Comparison of ENCODE assay signal across 21 cellular contexts in the genomic region with DNA sequence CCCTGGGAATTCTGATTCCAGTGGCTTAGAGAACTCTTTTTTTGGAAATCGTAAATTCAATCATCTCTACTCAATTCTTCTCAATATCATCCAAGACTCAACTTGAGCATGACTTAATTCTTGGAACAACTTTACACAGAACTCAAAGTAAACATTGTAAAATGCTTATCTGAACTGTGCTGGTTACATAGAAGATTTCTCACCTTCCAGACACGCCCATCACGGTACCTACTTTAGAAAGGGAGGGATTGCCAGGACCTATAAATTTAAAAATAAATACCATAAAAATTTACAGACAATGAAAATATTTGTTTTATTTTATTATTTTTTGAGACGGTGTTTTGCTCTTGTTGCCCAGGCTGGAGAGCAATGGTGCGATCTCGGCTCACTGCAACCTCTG. TPM values are rescaled to one million over a fixed set of nuclear protein-coding genes. Genes with fewer than 3 reads are reported as not detected.
DNase-seq lines count a peak whose midpoint lies in the region; ATAC-seq, FAIRE-seq and TF ChIP-seq lines count a peak whose summit lies in the region.
"Had no signal": no experiment of that assay in that cellular context is flagged by ENCODE, and none has a peak within 500 bp of the region (broad histone marks: within the 10 kb centered on the region; RNA-seq: fewer than 3 reads in every experiment).

No MANE protein-coding gene starts in this region.

- TF ChIP-seq CTCF in PC-3 (conservative IDR thresholded peaks at IDR 0.05; ENCODE audit: low read depth, low read length) (no peak), hepatocyte (IDR thresholded peaks at IDR 0.05; ENCODE audit: poor library complexity) (no peak), lower lobe of right lung (IDR thresholded peaks at IDR 0.05) (no peak), coronary artery (IDR thresholded peaks at IDR 0.05) (no peak)

- ATAC-seq in PC-3 = peak; percentile 78
- ATAC-seq in GM21528 (IDR thresholded peaks at IDR 0.05; ENCODE audit: low FRiP score, unreplicated experiment) = no peak
- ATAC-seq in lower lobe of right lung = no peak

- H3K4me3 ChIP-seq in PC-3 (ENCODE audit: low read length) (no peak overlapping the region), hepatocyte (no peak overlapping the region), small intestine (ENCODE audit: low read depth in 1 of 2, low read length in 2 of 2) (no peak overlapping the region), lower lobe of right lung (no peak overlapping the region), coronary artery (no peak overlapping the region)
- H3K4me3 ChIP-seq: GM23248 had no signal

- no peaks in the 10 kb centered on the region for H3K4me1 ChIP-seq in PC-3 (ENCODE audit: insufficient read depth, low read length)
- H3K4me1 ChIP-seq in hepatocyte (ENCODE audit: insufficient read depth) = peaks cover 6% of the 10 kb centered on the region
- no peaks in the 10 kb centered on the region for H3K4me1 ChIP-seq in small intestine (ENCODE audit: control insufficient read depth in 2 of 2, insufficient read depth in 1 of 2, low read depth in 1 of 2, low read length in 1 of 2)
- H3K4me1 ChIP-seq in lower lobe of right lung = no peaks in the 10 kb centered on the region
- H3K4me1 ChIP-seq: BE2C had no signal

- H3K9me3 ChIP-seq in PC-3 (ENCODE audit: low read length) = no peaks in the 10 kb centered on the region
- no peaks in the 10 kb centered on the region for H3K9me3 ChIP-seq in hepatocyte (ENCODE audit: low read depth)
- H3K9me3 ChIP-seq in small intestine (ENCODE audit: control insufficient read depth, low read depth) = no peaks in the 10 kb centered on the region
- no peaks in the 10 kb centered on the region for H3K9me3 ChIP-seq in lower lobe of right lung
- H3K9me3 ChIP-seq: BE2C had no signal

- H3K9me2 ChIP-seq in PC-3 (replicated peaks; ENCODE audit: low read length) (no peaks in the 10 kb centered on the region), hepatocyte (replicated peaks; ENCODE audit: insufficient read depth) (no peaks in the 10 kb centered on the region)

- WGBS in hepatocyte (ENCODE audit: low lambda C conversion rate, missing lambda C conversion rate) = 65% methylated on average over 6 of the region's 6 CpGs
- WGBS in small intestine, 3 donors = 45 to 69% (median 57%) methylated on average over 6 of the region's 6 CpGs

- H3K27me3 ChIP-seq in PC-3 (ENCODE audit: low read length) (no peaks in the 10 kb centered on the region), hepatocyte (no peaks in the 10 kb centered on the region), small intestine (ENCODE audit: control insufficient read depth in 2 of 2, insufficient read depth in 2 of 2, low read length in 2 of 2) (no peaks in the 10 kb centered on the region), lower lobe of right lung (ENCODE audit: low read depth) (no peaks in the 10 kb centered on the region)
- H3K27me3 ChIP-seq: BE2C had no signal

- no peak for FAIRE-seq in small intestine (lab: Jason Lieb, UNC)
- FAIRE-seq: A204.1, GM12892, GM18507, H54 had no signal

- CTCF ChIA-PET in PC-3 (lab: Charles Lee) = no interaction called here

- H3K27ac ChIP-seq in PC-3 (ENCODE audit: low read length) = no peak overlapping the region
- H3K27ac ChIP-seq in hepatocyte = no peak overlapping the region
- H3K27ac ChIP-seq in small intestine (ENCODE audit: low read depth in 1 of 2, low read length in 1 of 2) = no peak overlapping the region
- H3K27ac ChIP-seq in lower lobe of right lung = no peak overlapping the region
- no peak overlapping the region for H3K27ac ChIP-seq in coronary artery
- H3K27ac ChIP-seq: GM23248, HL-60 had no signal

- H3K36me3 ChIP-seq in PC-3 (ENCODE audit: low read depth, low read length) = no peaks in the 10 kb centered on the region
- no peaks in the 10 kb centered on the region for H3K36me3 ChIP-seq in hepatocyte (replicated peaks; ENCODE audit: insufficient read depth, low read depth)
- H3K36me3 ChIP-seq in small intestine (ENCODE audit: control insufficient read depth in 2 of 2, insufficient read depth in 2 of 2, low read length in 2 of 2) = peaks cover 15 to 23% of the 10 kb centered on the region in 2 donors
- H3K36me3 ChIP-seq in lower lobe of right lung = peaks cover 99% of the 10 kb centered on the region

- intact Hi-C loops in PC-3 (cut with micrococcal nuclease) (loop anchor here (5.0 to 10.0 kb wide), 3 partner anchors 46 to 219 kb away; a partner anchor contains a TSS), lower lobe of right lung (cut with DNase I) (no loop called here)

- POLR2A ChIA-PET in PC-3 (lab: Charles Lee; ENCODE audit: unreplicated experiment) = no interaction called here

- DNase-seq in PC-3 (peak; percentile 25), hepatocyte (ENCODE audit: low spot score) (peak; percentile 37), small intestine (peak; percentile 46), lower lobe of right lung (no peak), coronary artery (ENCODE audit: low spot score) (no peak)
- DNase-seq: ACHN; BE2C; C1 segment of cervical spinal cord; CD4-positive, alpha-beta T cell; DMS153; DMS79; GDM1; GM23248; HCEC 1CT; HFFc6 had no signal

- no peaks in the 10 kb centered on the region for H4K20me1 ChIP-seq in PC-3 (ENCODE audit: low read length)
- H4K20me1 ChIP-seq in hepatocyte (ENCODE audit: insufficient read depth, poor library complexity, severe bottlenecking) = peaks cover 2% of the 10 kb centered on the region

- no peaks in the 10 kb centered on the region for H3K79me2 ChIP-seq in PC-3 (ENCODE audit: low read length)
- H3K79me2 ChIP-seq in hepatocyte = no peaks in the 10 kb centered on the region

- no peaks in the 10 kb centered on the region for H3F3A ChIP-seq in PC-3 (ENCODE audit: low read length, unreplicated experiment)

- H2AFZ ChIP-seq in PC-3 (ENCODE audit: low read length) (no peak overlapping the region), hepatocyte (no peak overlapping the region)
- H2AFZ ChIP-seq: GM23248 had no signal

- H3K9ac ChIP-seq in PC-3 (ENCODE audit: low read length) = no peak overlapping the region
- H3K9ac ChIP-seq: GM23248 had no signal

- H3K4me2 ChIP-seq in PC-3 (ENCODE audit: low read length) (no peak overlapping the region), hepatocyte (no peak overlapping the region)

- BruUV-seq in PC-3 (replicated peaks; lab: Mats Ljungman, UMichigan) = no TSS peak

RNA-seq across cellular contexts. Expression of a gene that starts 26.5 kb away (rescaled TPM):
- total RNA-seq in PC-3 (2014; rRNA removed) (11.0 and 11.9 TPM in 2 replicates), hepatocyte (73.3 and 76.4 TPM in 2 replicates), lower lobe of right lung (64.5 TPM)
- polyA plus RNA-seq in hepatocyte (125 and 134 TPM in 2 replicates), small intestine (10 to 100 TPM; 35.1 to 61.1 (median 55.0) TPM)

RNA-seq across cellular contexts. Expression of a gene that starts 35.1 kb away (rescaled TPM):
- 14.8 and 17.7 TPM in 2 replicates for total RNA-seq in PC-3 (2014; rRNA removed)
- total RNA-seq in hepatocyte = 11.0 and 16.5 TPM in 2 replicates
- polyA plus RNA-seq in hepatocyte = 25.3 and 28.9 TPM in 2 replicates
- polyA plus RNA-seq in small intestine = 10 to 100 TPM; 25.1 to 38.7 (median 33.7) TPM
- 26.2 TPM for total RNA-seq in lower lobe of right lung

Comparison
In these comparisons a context has a peak if more than half of its experiments do, and no peak if none do; other contexts are left out.
1. DNase-seq: peak in PC-3 (single experiment), hepatocyte (single experiment) and small intestine (single experiment); none in lower lobe of right lung (single experiment) and coronary artery (single experiment).